In the genomic region with DNA sequence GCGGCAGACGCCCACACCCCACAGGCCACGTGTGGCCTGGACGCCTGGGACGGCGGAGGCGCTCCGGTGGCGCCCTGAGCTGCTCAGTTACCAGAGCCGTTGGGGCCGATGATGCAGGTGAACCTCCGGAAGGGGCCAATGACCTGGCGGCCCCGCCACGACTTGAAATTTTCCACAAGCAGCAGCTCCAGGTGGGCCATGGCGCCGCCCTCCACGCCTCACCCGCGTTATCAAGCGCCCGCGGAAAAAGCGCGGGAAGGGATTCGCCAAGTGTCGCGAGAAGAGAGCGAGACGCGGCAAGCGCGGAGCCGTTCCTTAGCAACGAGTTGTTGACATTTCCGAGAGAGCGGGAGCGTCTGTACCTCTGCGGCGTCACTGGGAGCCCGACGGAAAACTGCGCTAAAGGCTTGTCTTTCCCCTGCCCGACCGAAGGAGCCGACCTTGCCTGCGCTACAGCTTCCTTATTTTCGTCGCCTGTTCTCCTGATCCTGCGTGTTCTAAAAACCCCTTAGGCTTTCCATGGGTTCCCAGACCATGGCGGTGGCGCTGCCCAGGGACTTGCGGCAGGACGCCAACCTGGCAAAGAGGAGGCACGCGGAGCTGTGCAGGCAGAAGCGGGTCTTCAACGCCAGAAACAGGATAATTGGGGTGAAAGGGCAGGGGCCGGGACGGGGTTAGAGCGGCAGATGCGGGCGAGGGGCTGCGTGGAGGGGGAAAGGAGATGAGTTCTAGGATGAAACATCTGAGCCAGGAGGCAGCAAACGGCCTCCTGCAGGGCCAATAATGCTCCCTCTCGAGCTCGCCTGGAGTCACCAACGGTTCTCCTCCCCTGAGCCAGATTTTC, we compare ENCODE assay signal across 8 cellular contexts.
DNase-seq lines count a peak whose midpoint lies in the region; ATAC-seq and TF ChIP-seq lines count a peak whose summit lies in the region.

A gene with protein sequence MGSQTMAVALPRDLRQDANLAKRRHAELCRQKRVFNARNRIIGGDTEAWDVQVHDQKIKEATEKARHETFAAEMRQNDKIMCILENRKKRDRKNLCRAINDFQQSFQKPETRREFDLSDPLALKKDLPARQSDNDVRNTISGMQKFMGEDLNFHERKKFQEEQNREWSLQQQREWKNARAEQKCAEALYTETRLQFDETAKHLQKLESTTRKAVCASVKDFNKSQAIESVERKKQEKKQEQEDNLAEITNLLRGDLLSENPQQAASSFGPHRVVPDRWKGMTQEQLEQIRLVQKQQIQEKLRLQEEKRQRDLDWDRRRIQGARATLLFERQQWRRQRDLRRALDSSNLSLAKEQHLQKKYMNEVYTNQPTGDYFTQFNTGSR (plus strand): TSS at position 326 of the 844 bp plus-strand sequence. CDS start 194 bp downstream, at position 520.
A gene with protein sequence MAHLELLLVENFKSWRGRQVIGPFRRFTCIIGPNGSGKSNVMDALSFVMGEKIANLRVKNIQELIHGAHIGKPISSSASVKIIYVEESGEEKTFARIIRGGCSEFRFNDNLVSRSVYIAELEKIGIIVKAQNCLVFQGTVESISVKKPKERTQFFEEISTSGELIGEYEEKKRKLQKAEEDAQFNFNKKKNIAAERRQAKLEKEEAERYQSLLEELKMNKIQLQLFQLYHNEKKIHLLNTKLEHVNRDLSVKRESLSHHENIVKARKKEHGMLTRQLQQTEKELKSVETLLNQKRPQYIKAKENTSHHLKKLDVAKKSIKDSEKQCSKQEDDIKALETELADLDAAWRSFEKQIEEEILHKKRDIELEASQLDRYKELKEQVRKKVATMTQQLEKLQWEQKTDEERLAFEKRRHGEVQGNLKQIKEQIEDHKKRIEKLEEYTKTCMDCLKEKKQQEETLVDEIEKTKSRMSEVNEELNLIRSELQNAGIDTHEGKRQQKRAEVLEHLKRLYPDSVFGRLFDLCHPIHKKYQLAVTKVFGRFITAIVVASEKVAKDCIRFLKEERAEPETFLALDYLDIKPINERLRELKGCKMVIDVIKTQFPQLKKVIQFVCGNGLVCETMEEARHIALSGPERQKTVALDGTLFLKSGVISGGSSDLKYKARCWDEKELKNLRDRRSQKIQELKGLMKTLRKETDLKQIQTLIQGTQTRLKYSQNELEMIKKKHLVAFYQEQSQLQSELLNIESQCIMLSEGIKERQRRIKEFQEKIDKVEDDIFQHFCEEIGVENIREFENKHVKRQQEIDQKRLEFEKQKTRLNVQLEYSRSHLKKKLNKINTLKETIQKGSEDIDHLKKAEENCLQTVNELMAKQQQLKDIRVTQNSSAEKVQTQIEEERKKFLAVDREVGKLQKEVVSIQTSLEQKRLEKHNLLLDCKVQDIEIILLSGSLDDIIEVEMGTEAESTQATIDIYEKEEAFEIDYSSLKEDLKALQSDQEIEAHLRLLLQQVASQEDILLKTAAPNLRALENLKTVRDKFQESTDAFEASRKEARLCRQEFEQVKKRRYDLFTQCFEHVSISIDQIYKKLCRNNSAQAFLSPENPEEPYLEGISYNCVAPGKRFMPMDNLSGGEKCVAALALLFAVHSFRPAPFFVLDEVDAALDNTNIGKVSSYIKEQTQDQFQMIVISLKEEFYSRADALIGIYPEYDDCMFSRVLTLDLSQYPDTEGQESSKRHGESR (minus strand): TSS at position 232 of the 844 bp plus-strand sequence. CDS start 32 bp downstream, at position 200.

- no peaks in the 10 kb centered on the region for H3K27me3 ChIP-seq in mucosa of rectum (ENCODE audit: control insufficient read depth in 2 of 2, insufficient read depth in 2 of 2, low read length in 2 of 2)

- peak within 1 kb of the TSS; percentile 44 to 82 for H3K4me3 ChIP-seq in mucosa of rectum (ENCODE audit: low read length in 2 of 2)

- peak within 1 kb of the TSS; percentile 6 to 44 for H3K9ac ChIP-seq in mucosa of rectum (ENCODE audit: low read depth in 1 of 2, low read length in 2 of 2)

- TF ChIP-seq POLR2A in erythroblast (IDR thresholded peaks at IDR 0.05; ENCODE audit: low read length), result peak; percentile 74

- in situ Hi-C loops in ACHN (cut with HindIII; ENCODE audit: low pct_ligation_motif_present, low pct_unique_long_range_greater_than_20kb, low sequenced_read_pairs), result no loop called here

- H3K36me3 ChIP-seq in mucosa of rectum (ENCODE audit: control insufficient read depth in 2 of 2, insufficient read depth in 2 of 2, low read length in 2 of 2), result no peaks in the 10 kb centered on the region

- DNase-seq in ACHN (peak; percentile 90), GOT3 (lab: John Stamatoyannopoulos, UW) (peak; percentile 51), NCI-H748 treated with DMSO at 0.1 percent for 48 hours (lab: John Stamatoyannopoulos, UW) (peak; percentile 85), activated T-cell treated with anti-CD3 and anti-CD28 coated beads for 24 hours (ENCODE audit: low read depth) (peak; percentile 87), erythroblast (lab: John Stamatoyannopoulos, UW) (peak; percentile 86 to 88)
- DNase-seq in stimulated activated CD8-positive, alpha-beta memory T cell treated with anti-CD3 and anti-CD28 coated beads, Interleukin-15, amount 100 ng/mL, for 48 hours (ENCODE audit: low read depth in 2 of 2), result peak; percentile 79 to 85

- peaks cover 0 to 3% of the 10 kb centered on the region in 2 donors for H3K4me1 ChIP-seq in mucosa of rectum (ENCODE audit: control insufficient read depth in 2 of 2, insufficient read depth in 2 of 2, low read length in 2 of 2)

- peak within 1 kb of the TSS in 1 of 2 donors; percentile 9 for H3K27ac ChIP-seq in mucosa of rectum (ENCODE audit: low read depth in 2 of 2, low read length in 2 of 2)

- ATAC-seq in HG03439 (IDR thresholded peaks at IDR 0.05; ENCODE audit: unreplicated experiment), result no peak

- H3K9me3 ChIP-seq in mucosa of rectum (ENCODE audit: control insufficient read depth in 2 of 2, low read length in 2 of 2), result no peaks in the 10 kb centered on the region
